Comparison of ENCODE assay signal across 8 cellular contexts in the genomic region with DNA sequence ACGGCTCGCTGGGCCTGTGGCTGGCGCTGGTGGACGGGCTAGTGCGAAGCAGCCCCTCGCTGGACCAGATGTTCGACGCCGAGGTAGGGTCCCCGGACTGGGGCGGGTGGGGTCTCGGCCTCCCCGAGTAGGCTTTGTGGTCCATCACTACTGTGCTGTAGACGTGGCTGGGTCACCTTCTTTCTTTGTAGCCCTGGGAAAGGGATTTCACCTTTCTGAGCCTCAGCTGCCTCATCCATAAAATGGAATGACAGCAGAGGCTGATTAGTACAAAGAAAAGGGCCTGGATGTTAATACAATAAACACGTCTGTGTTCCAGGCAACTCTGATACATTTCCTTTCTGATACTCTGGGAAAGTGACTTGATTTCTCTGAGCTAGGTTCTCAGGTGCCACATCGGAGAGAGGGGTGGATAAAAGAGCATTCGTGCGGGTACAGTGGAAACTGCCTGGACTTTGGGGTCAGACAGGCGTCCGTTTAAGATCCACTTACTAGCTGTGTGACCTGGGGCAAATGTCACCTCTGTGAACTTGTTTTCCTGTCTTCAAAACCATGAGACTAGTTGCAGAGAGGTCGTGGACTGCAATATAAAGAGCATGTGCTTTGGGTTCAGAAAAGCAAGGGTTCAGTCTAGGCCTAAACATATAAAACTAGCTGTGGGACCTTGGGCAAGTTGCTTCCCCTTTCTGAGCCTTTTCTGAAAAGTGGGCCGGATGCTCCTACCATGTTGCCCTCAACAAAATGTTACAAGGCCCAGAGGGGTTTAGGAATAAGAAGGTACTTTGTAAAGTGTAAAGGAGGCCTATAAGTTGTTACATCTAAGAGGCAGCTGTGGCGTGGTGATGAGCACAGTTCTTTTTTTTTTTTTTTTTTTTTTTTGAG. TPM values are rescaled to one million over a fixed set of nuclear protein-coding genes. Genes with fewer than 3 reads are reported as not detected.
DNase-seq lines count a peak whose midpoint lies in the region; ATAC-seq, FAIRE-seq and TF ChIP-seq lines count a peak whose summit lies in the region.

No MANE protein-coding gene starts in this region.

- H2BK15ac ChIP-seq in mesendoderm (replicated peaks; ENCODE audit: low read depth) = no peak overlapping the region

- TF ChIP-seq EP300 in GM12878 (IDR thresholded peaks at IDR 0.05; ENCODE audit: borderline replicate concordance in 1 of 2, control insufficient read depth in 1 of 2, low read depth in 2 of 2, low read length in 2 of 2) = no peak

- no peak for FAIRE-seq in GM12878 (lab: Jason Lieb, UNC)

- H3K9me3 Mint-ChIP-seq in stimulated activated naive CD8-positive, alpha-beta T cell treated with anti-CD3 and anti-CD28 coated beads, Interleukin-15, Interleukin-2, amounts not matched to agents 100 ng/mL and 50 ng/mL, for 24 hours = no peaks in the 10 kb centered on the region

- H3K9ac ChIP-seq in GM12878 (ENCODE audit: control insufficient read depth, insufficient read depth, low read length) = peak overlapping the region; percentile 84; the same call in 1 of the 2 replicates
- peak overlapping the region; percentile 96 for H3K9ac ChIP-seq in mesendoderm (ENCODE audit: low read length)

- H3K4ac ChIP-seq in mesendoderm (ENCODE audit: low read depth, low read length) = no peak overlapping the region

- H3K23ac ChIP-seq in mesendoderm (ENCODE audit: low read length) = peak overlapping the region; percentile 45

- peaks cover 76% of the 10 kb centered on the region for H3K4me1 Mint-ChIP-seq in stimulated activated naive CD8-positive, alpha-beta T cell treated with anti-CD3 and anti-CD28 coated beads, Interleukin-15, Interleukin-2, amounts not matched to agents 100 ng/mL and 50 ng/mL, for 24 hours (ENCODE audit: low read depth)

- H2BK5ac ChIP-seq in mesendoderm (ENCODE audit: low read length) = no peak overlapping the region

- H3K27me3 ChIP-seq in GM12878 (replicated peaks in 1 of 2; ENCODE audit: control insufficient read depth in 2 of 2, insufficient read depth in 2 of 2, low read length in 1 of 2) = no peaks in the 10 kb centered on the region
- no peaks in the 10 kb centered on the region for H3K27me3 ChIP-seq in mesendoderm (ENCODE audit: insufficient read depth, low read length, poor library complexity)
- no peaks in the 10 kb centered on the region for H3K27me3 ChIP-seq in aorta (ENCODE audit: control insufficient read depth in 1 of 2, insufficient read depth in 2 of 2, low read length in 1 of 2)

- in situ Hi-C loops in GM12878 (cut with MboI) = loop anchor here (10.0 kb wide), 1 partner anchor 751 kb away; a partner anchor contains a TSS

- H4K20me1 ChIP-seq in GM12878 (ENCODE audit: control insufficient read depth, insufficient read depth) = no peaks in the 10 kb centered on the region; the same call in 1 of the 2 replicates

- peaks cover 36% of the 10 kb centered on the region for H3K36me3 Mint-ChIP-seq in stimulated activated naive CD8-positive, alpha-beta T cell treated with anti-CD3 and anti-CD28 coated beads, Interleukin-15, Interleukin-2, amounts not matched to agents 100 ng/mL and 50 ng/mL, for 24 hours (ENCODE audit: low read depth)

- H3K27ac Mint-ChIP-seq in stimulated activated naive CD8-positive, alpha-beta T cell treated with anti-CD3 and anti-CD28 coated beads, Interleukin-15, Interleukin-2, amounts not matched to agents 100 ng/mL and 50 ng/mL, for 24 hours = peak overlapping the region; percentile 100

- TSS peak; percentile 52 for BruUV-seq in GM12878 (replicated peaks; lab: Mats Ljungman, UMichigan)

- no peak for TF ChIP-seq POLR2A in GM12878 (IDR thresholded peaks at IDR 0.05; ENCODE audit: low read depth, low read length)

- H3K79me2 ChIP-seq in GM12878 (ENCODE audit: control insufficient read depth, insufficient read depth, low read length) = peaks cover 7% of the 10 kb centered on the region
- H3K79me2 ChIP-seq in mesendoderm (ENCODE audit: control insufficient read depth, insufficient read depth, low read length) = peaks cover 8% of the 10 kb centered on the region

- no peak overlapping the region for H2BK120ac ChIP-seq in mesendoderm (ENCODE audit: low read depth, low read length)

- peak overlapping the region; percentile 83 for H3K4me2 ChIP-seq in GM12878 (ENCODE audit: control insufficient read depth, insufficient read depth)
- peak overlapping the region; percentile 97 for H3K4me2 ChIP-seq in mesendoderm (ENCODE audit: low read length)

- H4K5ac ChIP-seq in mesendoderm (ENCODE audit: low read length) = no peak overlapping the region

- peaks cover 6 to 7% of the 10 kb centered on the region in 2 experiments; a peak in 3 of 4 replicates for H3K36me3 ChIP-seq in GM12878 (ENCODE audit: control insufficient read depth in 2 of 2, insufficient read depth in 2 of 2, low read length in 1 of 2)
- peaks cover 2% of the 10 kb centered on the region for H3K36me3 ChIP-seq in mesendoderm (ENCODE audit: control insufficient read depth, insufficient read depth, low read length)
- peaks cover 3 to 11% of the 10 kb centered on the region in 2 donors for H3K36me3 ChIP-seq in aorta (ENCODE audit: control insufficient read depth in 1 of 2, insufficient read depth in 2 of 2, low read length in 1 of 2)

- H3K4me1 ChIP-seq in GM12878 (ENCODE audit: control insufficient read depth, insufficient read depth, low read length) (peaks cover 46% of the 10 kb centered on the region), mesendoderm (ENCODE audit: control insufficient read depth, low read depth, low read length) (peaks cover 5% of the 10 kb centered on the region), aorta (ENCODE audit: control insufficient read depth in 1 of 2, insufficient read depth in 2 of 2, low read length in 2 of 2) (peaks cover 0 to 1% of the 10 kb centered on the region in 2 donors)

- H3K27ac ChIP-seq in GM12878 (ENCODE audit: control insufficient read depth, insufficient read depth) (no peak overlapping the region; the same call in 1 of the 2 replicates), mesendoderm (ENCODE audit: low read depth, low read length) (no peak overlapping the region), aorta (ENCODE audit: low read depth in 1 of 2, low read length in 2 of 2) (no peak overlapping the region)

- no peak for TF ChIP-seq CTCF in GM12878 (IDR thresholded peaks at IDR 0.05 in 2 of 3, conservative IDR thresholded peaks at IDR 0.05 in 1 of 3; ENCODE audit: control insufficient read depth in 2 of 3, extremely low read depth in 1 of 3, insufficient read depth in 1 of 3, low read depth in 3 of 3, low read length in 3 of 3)

- H3K4me3 ChIP-seq in GM12878 = peak overlapping the region; percentile 62
- H3K4me3 ChIP-seq in mesendoderm (ENCODE audit: low read length) = peak overlapping the region; percentile 96
- H3K4me3 ChIP-seq in aorta (ENCODE audit: low read length in 2 of 2) = peak overlapping the region; percentile 32 to 59

- CTCF ChIA-PET in GM12878 (lab: Yijun Ruan, JAX) = interaction anchor here (0.6 to 19.4 kb wide), 20 partner anchors 9 to 407 kb away, joined by 3 to 685 read pairs (median 8); a partner anchor contains a TSS

- SMC1A ChIA-PET in GM12878 (lab: Charles Lee; ENCODE audit: uncharacterized antibody, unreplicated experiment) = interaction anchor here (0.7 to 19.8 kb wide), 18 partner anchors 8 to 407 kb away, joined by 3 to 440 read pairs (median 4); a partner anchor contains a TSS

- no peak for ATAC-seq in stimulated activated naive CD8-positive, alpha-beta T cell treated with anti-CD3 and anti-CD28 coated beads, Interleukin-15, Interleukin-2, amounts not matched to agents 100 U/mL and 50 U/mL, for 24 hours
- ATAC-seq in GM12878 (no peak), aorta (ENCODE audit: low FRiP score) (no peak)

- DNase-seq in stimulated activated naive CD8-positive, alpha-beta T cell treated with anti-CD3 and anti-CD28 coated beads, Interleukin-15, Interleukin-2, amounts not matched to agents 100 U/mL and 50 U/mL, for 24 hours = no peak
- DNase-seq in GM12878 (ENCODE audit: low read depth, low spot score) = no peak
- no peak for DNase-seq in mesendoderm
- no peak for DNase-seq in aorta
- DNase-seq in dedifferentiated amniotic fluid mesenchymal stem cell (ENCODE audit: extremely low spot score) = no peak
- no peak for DNase-seq in NCI-H128 (lab: John Stamatoyannopoulos, UW; ENCODE audit: unreplicated experiment)
- DNase-seq in NCI-H446 treated with DMSO at 0.1 percent for 48 hours (lab: John Stamatoyannopoulos, UW) = no peak

- H3K18ac ChIP-seq in mesendoderm (ENCODE audit: low read length) = no peak overlapping the region

- no peaks in the 10 kb centered on the region; the same call in 2 of the 3 replicates for H3K9me3 ChIP-seq in GM12878 (replicated peaks; ENCODE audit: control insufficient read depth, insufficient read depth, low read length)
- H3K9me3 ChIP-seq in aorta (ENCODE audit: control insufficient read depth, low read length) = no peaks in the 10 kb centered on the region

- no peaks in the 10 kb centered on the region for H3K27me3 Mint-ChIP-seq in stimulated activated naive CD8-positive, alpha-beta T cell treated with anti-CD3 and anti-CD28 coated beads, Interleukin-15, Interleukin-2, amounts not matched to agents 100 ng/mL and 50 ng/mL, for 24 hours

- peak overlapping the region; percentile 97 for H2AFZ ChIP-seq in GM12878 (ENCODE audit: control insufficient read depth, low read depth, low read length)

- WGBS in GM12878 (ENCODE audit: insufficient coverage, insufficient replicate concordance, low lambda C conversion rate, missing lambda C conversion rate) = 21% methylated on average over 23 of the region's 23 CpGs
- whole genome bisulfite sequencing in mesendoderm (ENCODE audit: extremely low coverage, insufficient coverage, low lambda C conversion rate) = no CpG with 5 or more reads among the region's 23 CpGs
- WGBS in aorta, 2 donors = 18 to 20% methylated on average over 23 of the region's 23 CpGs

- intact Hi-C loops in GM12878 (cut with micrococcal nuclease; ENCODE audit: unreplicated experiment) = loop anchor here (1.0 to 2.0 kb wide), 2 partner anchors 73 to 407 kb away; no protein-coding TSS in a partner anchor
- intact Hi-C loops in aorta (cut with DNase I) = loop anchor here (1.0 to 5.0 kb wide), 2 partner anchors 16 to 42 kb away; a partner anchor contains a TSS

- H4K8ac ChIP-seq in mesendoderm (ENCODE audit: low read depth, low read length) = no peak overlapping the region

- TF ChIP-seq RAD21 in GM12878 (IDR thresholded peaks at IDR 0.05; ENCODE audit: insufficient read depth, low read depth, low read length) = no peak

- POLR2A ChIA-PET in GM12878 (lab: Charles Lee) = interaction anchor here (0.7 to 1.5 kb wide), 3 partner anchors 55 to 413 kb away, joined by 3 to 4 read pairs (median 3); no protein-coding TSS in a partner anchor

- peaks cover 17% of the 10 kb centered on the region for H3K79me1 ChIP-seq in mesendoderm (ENCODE audit: low read length)

- no peak overlapping the region for H2AK5ac ChIP-seq in mesendoderm (ENCODE audit: low read length)

- peak overlapping the region; percentile 99 for H3K56ac ChIP-seq in mesendoderm (ENCODE audit: low read length)

- RAD21 ChIA-PET in GM12878 (lab: Charles Lee; ENCODE audit: unreplicated experiment) = interaction anchor here (0.6 to 17.6 kb wide), 18 partner anchors 10 to 1748 kb away, joined by 3 to 394 read pairs (median 5); a partner anchor contains a TSS

- H3K4me3 Mint-ChIP-seq in stimulated activated naive CD8-positive, alpha-beta T cell treated with anti-CD3 and anti-CD28 coated beads, Interleukin-15, Interleukin-2, amounts not matched to agents 100 ng/mL and 50 ng/mL, for 24 hours = peak overlapping the region; percentile 100

RNA-seq across cellular contexts. Expression of a gene that starts 0.9 kb away (rescaled TPM):
- total RNA-seq in GM12878 (2013; cell fraction: nucleolus; rRNA removed) = 26.4 and 29.7 TPM in 2 replicates
- total RNA-seq in GM12878 (2014; rRNA removed) (8.9 and 14.5 TPM in 2 replicates), GM12878 (2014; rRNA removed; fragmentation: Illumina TruSeq; extraction: Trizol) (5.4 and 6.4 TPM in 2 replicates), GM12878 (2021) (9.4 and 9.5 TPM in 2 replicates), aorta (10 to 100 TPM; 20.3 to 25.0 TPM)
- polyA plus RNA-seq in GM12878 (2011; ENCODE audit: low read depth) = 7.3 TPM
- polyA plus RNA-seq in GM12878 (2011; rRNA removed) (17.8 and 22.6 TPM in 2 replicates), GM12878 (2014; fragmentation: Illumina TruSeq; extraction: Trizol) (5.8 and 6.2 TPM in 2 replicates), GM12878 (2014; fragmentation: Nextera tagmentation; extraction: Ambion mirVana) (1 to 10 TPM; 5.1 to 7.3 TPM), GM12878 (2014; rRNA removed) (10.8 and 15.8 TPM in 2 replicates), GM12878 (2016; fragmentation: Nextera tagmentation; extraction: Ambion mirVana) (1 to 10 TPM; 9.1 to 9.8 TPM), aorta (10 to 100 TPM; 14.3 to 14.4 TPM)
- polyA plus RNA-seq in GM12878 (2011; cell fraction: cytosol; rRNA removed) = 42.2 and 53.1 TPM in 2 replicates
- polyA plus RNA-seq in GM12878 (2011; cell fraction: nucleus; rRNA removed) = 23.1 and 26.2 TPM in 2 replicates
- polyA plus RNA-seq in GM12878 (2012) = 9.0 and 9.2 TPM in 2 replicates
- polyA minus RNA-seq in GM12878 (2011; rRNA and poly(A)+ RNA removed) = 38.8 and 61.4 TPM in 2 replicates
- polyA minus RNA-seq in GM12878 (2011; cell fraction: cytosol; rRNA and poly(A)+ RNA removed) = 15.0 and 15.8 TPM in 2 replicates
- 30.7 and 44.2 TPM in 2 replicates for polyA minus RNA-seq in GM12878 (2011; cell fraction: nucleus; rRNA and poly(A)+ RNA removed)
- 13.8 TPM for polyA plus RNA-seq in mesendoderm (2013, experiment 1 of 2)
- 13.5 TPM for polyA plus RNA-seq in mesendoderm (2013, experiment 2 of 2)

RNA-seq across cellular contexts. Expression of a gene that starts 14.3 kb away (rescaled TPM):
- not detected in 2 replicates for total RNA-seq in GM12878 (2013; cell fraction: nucleolus; rRNA removed)
- total RNA-seq in GM12878 (2014; rRNA removed) (not detected in 2 replicates), GM12878 (2014; rRNA removed; fragmentation: Illumina TruSeq; extraction: Trizol) (not detected in 2 replicates), GM12878 (2021) (not detected in 2 replicates), aorta (under 1 TPM; 0.66 to 0.91 TPM)
- 0.16 TPM for polyA plus RNA-seq in GM12878 (2011; ENCODE audit: low read depth)
- polyA plus RNA-seq in GM12878 (2011; rRNA removed) (not detected in 2 replicates), GM12878 (2014; fragmentation: Illumina TruSeq; extraction: Trizol) (not detected in 2 replicates), GM12878 (2014; fragmentation: Nextera tagmentation; extraction: Ambion mirVana) (not detected), GM12878 (2014; rRNA removed) (0.06 TPM in 1 of 2 replicates, not detected in the other), GM12878 (2016; fragmentation: Nextera tagmentation; extraction: Ambion mirVana) (under 1 TPM in 1 of 2 experiments, not detected in 1; 0.24 TPM), aorta (not detected)
- polyA plus RNA-seq in GM12878 (2011; cell fraction: cytosol; rRNA removed) = not detected in 2 replicates
- not detected in 2 replicates for polyA plus RNA-seq in GM12878 (2011; cell fraction: nucleus; rRNA removed)
- 0.14 and 0.22 TPM in 2 replicates for polyA plus RNA-seq in GM12878 (2012)
- not detected in 2 replicates for polyA minus RNA-seq in GM12878 (2011; rRNA and poly(A)+ RNA removed)
- polyA minus RNA-seq in GM12878 (2011; cell fraction: cytosol; rRNA and poly(A)+ RNA removed) = not detected in 2 replicates
- polyA minus RNA-seq in GM12878 (2011; cell fraction: nucleus; rRNA and poly(A)+ RNA removed) = not detected in 2 replicates
- 0.07 TPM for polyA plus RNA-seq in mesendoderm (2013, experiment 1 of 2)
- not detected for polyA plus RNA-seq in mesendoderm (2013, experiment 2 of 2)

RNA-seq across cellular contexts. Expression of a gene that starts 15.6 kb away (rescaled TPM):
- total RNA-seq in GM12878 (2013; cell fraction: nucleolus; rRNA removed) = 0.64 and 1.3 TPM in 2 replicates
- total RNA-seq in GM12878 (2014; rRNA removed) (1.2 and 1.5 TPM in 2 replicates), GM12878 (2014; rRNA removed; fragmentation: Illumina TruSeq; extraction: Trizol) (1.2 TPM in 2 replicates), GM12878 (2021) (2.3 and 2.6 TPM in 2 replicates), aorta (100 to 1,000 TPM in 1 of 2 donors, 10 to 100 TPM in 1; 51.2 to 114 TPM)
- polyA plus RNA-seq in GM12878 (2011; ENCODE audit: low read depth) = 0.71 TPM
- polyA plus RNA-seq in GM12878 (2011; rRNA removed) (10.3 and 11.3 TPM in 2 replicates), GM12878 (2014; fragmentation: Illumina TruSeq; extraction: Trizol) (1.8 and 2.2 TPM in 2 replicates), GM12878 (2014; fragmentation: Nextera tagmentation; extraction: Ambion mirVana) (under 1 TPM; 0.52 to 0.66 TPM), GM12878 (2014; rRNA removed) (1.4 and 1.9 TPM in 2 replicates), GM12878 (2016; fragmentation: Nextera tagmentation; extraction: Ambion mirVana) (1 to 10 TPM; 1.4 TPM), aorta (10 to 100 TPM; 19.2 to 50.6 TPM)
- 10.9 and 12.1 TPM in 2 replicates for polyA plus RNA-seq in GM12878 (2011; cell fraction: cytosol; rRNA removed)
- polyA plus RNA-seq in GM12878 (2011; cell fraction: nucleus; rRNA removed) = 3.9 and 4.6 TPM in 2 replicates
- polyA plus RNA-seq in GM12878 (2012) = 0.91 and 1.6 TPM in 2 replicates
- polyA minus RNA-seq in GM12878 (2011; rRNA and poly(A)+ RNA removed) = 17.6 and 21.9 TPM in 2 replicates
- polyA minus RNA-seq in GM12878 (2011; cell fraction: cytosol; rRNA and poly(A)+ RNA removed) = 8.7 and 9.0 TPM in 2 replicates
- 1.5 and 2.4 TPM in 2 replicates for polyA minus RNA-seq in GM12878 (2011; cell fraction: nucleus; rRNA and poly(A)+ RNA removed)
- polyA plus RNA-seq in mesendoderm (2013, experiment 1 of 2) = 33.0 TPM
- polyA plus RNA-seq in mesendoderm (2013, experiment 2 of 2) = 33.2 TPM

RNA-seq across cellular contexts. Expression of a gene that starts 44.2 kb away (rescaled TPM):
- total RNA-seq in GM12878 (2013; cell fraction: nucleolus; rRNA removed) = 1.1 and 2.1 TPM in 2 replicates
- total RNA-seq in GM12878 (2014; rRNA removed) (0.17 TPM in 1 of 2 replicates, not detected in the other), GM12878 (2014; rRNA removed; fragmentation: Illumina TruSeq; extraction: Trizol) (0.41 and 0.67 TPM in 2 replicates), GM12878 (2021) (0.74 and 1.0 TPM in 2 replicates), aorta (100 to 1,000 TPM; 104 to 123 TPM)
- polyA plus RNA-seq in GM12878 (2011; ENCODE audit: low read depth) = 0.62 TPM
- polyA plus RNA-seq in GM12878 (2011; rRNA removed) (5.0 and 5.7 TPM in 2 replicates), GM12878 (2014; fragmentation: Illumina TruSeq; extraction: Trizol) (0.46 and 0.52 TPM in 2 replicates), GM12878 (2014; fragmentation: Nextera tagmentation; extraction: Ambion mirVana) (under 1 TPM; 0.18 to 0.49 TPM), GM12878 (2014; rRNA removed) (0.39 and 0.67 TPM in 2 replicates), GM12878 (2016; fragmentation: Nextera tagmentation; extraction: Ambion mirVana) (under 1 TPM in 1 of 2 experiments, not detected in 1; 0.21 TPM), aorta (100 to 1,000 TPM; 140 to 231 TPM)
- polyA plus RNA-seq in GM12878 (2011; cell fraction: cytosol; rRNA removed) = 5.1 and 5.3 TPM in 2 replicates
- polyA plus RNA-seq in GM12878 (2011; cell fraction: nucleus; rRNA removed) = 5.2 and 7.2 TPM in 2 replicates
- polyA plus RNA-seq in GM12878 (2012) = 0.42 and 0.74 TPM in 2 replicates
- polyA minus RNA-seq in GM12878 (2011; rRNA and poly(A)+ RNA removed) = 2.9 and 3.3 TPM in 2 replicates
- polyA minus RNA-seq in GM12878 (2011; cell fraction: cytosol; rRNA and poly(A)+ RNA removed) = not detected in 2 replicates
- 1.3 and 1.7 TPM in 2 replicates for polyA minus RNA-seq in GM12878 (2011; cell fraction: nucleus; rRNA and poly(A)+ RNA removed)
- polyA plus RNA-seq in mesendoderm (2013, experiment 1 of 2) = 17.5 TPM
- 18.6 TPM for polyA plus RNA-seq in mesendoderm (2013, experiment 2 of 2)

RNA-seq across cellular contexts. Expression of a gene that starts 52.1 kb away (rescaled TPM):
- total RNA-seq in GM12878 (2013; cell fraction: nucleolus; rRNA removed) = 84.5 and 94.1 TPM in 2 replicates
- total RNA-seq in GM12878 (2014; rRNA removed) (35.7 and 45.0 TPM in 2 replicates), GM12878 (2014; rRNA removed; fragmentation: Illumina TruSeq; extraction: Trizol) (15.5 and 18.6 TPM in 2 replicates), GM12878 (2021) (39.5 and 45.2 TPM in 2 replicates), aorta (100 to 1,000 TPM; 113 TPM)
- polyA plus RNA-seq in GM12878 (2011; ENCODE audit: low read depth) = 14.5 TPM
- polyA plus RNA-seq in GM12878 (2011; rRNA removed) (8.0 and 24.1 TPM in 2 replicates), GM12878 (2014; fragmentation: Illumina TruSeq; extraction: Trizol) (29.4 and 41.9 TPM in 2 replicates), GM12878 (2014; fragmentation: Nextera tagmentation; extraction: Ambion mirVana) (10 to 100 TPM; 19.1 to 27.5 TPM), GM12878 (2014; rRNA removed) (28.6 and 33.5 TPM in 2 replicates), GM12878 (2016; fragmentation: Nextera tagmentation; extraction: Ambion mirVana) (10 to 100 TPM; 56.5 to 66.0 TPM), aorta (100 to 1,000 TPM in 1 of 2 donors, 10 to 100 TPM in 1; 69.0 to 151 TPM)
- 27.0 and 35.8 TPM in 2 replicates for polyA plus RNA-seq in GM12878 (2011; cell fraction: cytosol; rRNA removed)
- 71.0 and 74.4 TPM in 2 replicates for polyA plus RNA-seq in GM12878 (2011; cell fraction: nucleus; rRNA removed)
- polyA plus RNA-seq in GM12878 (2012) = 25.3 and 27.7 TPM in 2 replicates
- polyA minus RNA-seq in GM12878 (2011; rRNA and poly(A)+ RNA removed) = 27.9 and 34.2 TPM in 2 replicates
- 16.2 and 28.5 TPM in 2 replicates for polyA minus RNA-seq in GM12878 (2011; cell fraction: cytosol; rRNA and poly(A)+ RNA removed)
- 33.1 and 57.7 TPM in 2 replicates for polyA minus RNA-seq in GM12878 (2011; cell fraction: nucleus; rRNA and poly(A)+ RNA removed)
- polyA plus RNA-seq in mesendoderm (2013, experiment 1 of 2) = 67.2 TPM
- polyA plus RNA-seq in mesendoderm (2013, experiment 2 of 2) = 65.0 TPM

Comparison
In these comparisons a context has a peak if more than half of its experiments do, and no peak if none do; other contexts are left out.
1. H3K4me3 ChIP-seq: peak in every context shown above with its lines; median percentile 96 in mesendoderm; 62 in GM12878; 46 in aorta.
2. RNA of a gene that starts 15.6 kb away (total RNA-seq): 51.2 to 114 TPM in aorta; 0.64 to 2.6 TPM in GM12878; every median in the first group is over 10 times any median in the second.